Comparison of ENCODE assay signal across 24 cellular contexts in the genomic region with DNA sequence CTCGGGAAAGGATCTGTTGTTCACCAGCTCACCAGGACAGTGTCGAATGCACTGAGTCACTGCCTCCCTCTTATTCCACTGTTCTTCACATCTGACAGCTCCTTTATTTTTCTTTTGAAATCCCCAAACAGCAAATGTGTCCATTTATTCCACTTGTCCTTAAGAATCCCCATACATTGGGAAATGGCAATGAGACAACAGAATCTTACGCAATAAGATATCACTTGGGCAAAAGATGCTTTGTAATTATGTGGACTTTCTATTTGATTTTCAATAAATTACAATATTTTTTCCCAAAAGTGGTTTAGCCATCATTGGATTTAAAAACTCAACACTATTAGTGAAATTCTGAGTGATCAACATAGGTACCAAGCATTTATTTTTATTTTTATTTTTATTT. TPM values are rescaled to one million over a fixed set of nuclear protein-coding genes. Genes with fewer than 3 reads are reported as not detected.
DNase-seq lines count a peak whose midpoint lies in the region; ATAC-seq, FAIRE-seq and TF ChIP-seq lines count a peak whose summit lies in the region.
"Had no signal": no experiment of that assay in that cellular context is flagged by ENCODE, and none has a peak within 500 bp of the region (broad histone marks: within the 10 kb centered on the region; RNA-seq: fewer than 3 reads in every experiment).

No MANE protein-coding gene starts in this region.

- 61% methylated on average over 3 of the region's 3 CpGs for WGBS in mammary epithelial cell (ENCODE audit: low coverage, missing lambda C conversion rate)
- 0% methylated on average over 3 of the region's 3 CpGs for WGBS in K562 (ENCODE audit: insufficient coverage, low coverage, missing lambda C conversion rate)

- no peak overlapping the region for H3K27ac Mint-ChIP-seq in MCF 10A (ENCODE audit: low read depth, unreplicated experiment)
- H3K27ac Mint-ChIP-seq: CD14-positive monocyte; CD4-positive, alpha-beta T cell; CD8-positive, alpha-beta memory T cell; GM23338; HFFc6 had no signal

- intact Hi-C loops in MCF 10A (cut with micrococcal nuclease) (no loop called here), mammary epithelial cell (cut with micrococcal nuclease) (no loop called here), K562 (cut with micrococcal nuclease) (loop anchor here (10.0 kb wide), 1 partner anchor 184 kb away; no protein-coding TSS in a partner anchor)

- H3K9me3 ChIP-seq in mammary epithelial cell (replicated peaks; ENCODE audit: insufficient read depth, low read length) (peaks cover 2% of the 10 kb centered on the region), K562 (replicated peaks; ENCODE audit: control insufficient read depth, insufficient read depth, low read depth, low read length) (no peaks in the 10 kb centered on the region; the same call in 1 of the 2 replicates)
- H3K9me3 ChIP-seq: A549, BE2C had no signal

- no peak overlapping the region for H3K4me3 Mint-ChIP-seq in MCF 10A (ENCODE audit: unreplicated experiment)
- H3K4me3 Mint-ChIP-seq: CD14-positive monocyte; CD4-positive, alpha-beta T cell; CD8-positive, alpha-beta memory T cell; GM23338; HFFc6 had no signal

- H3K4me2 ChIP-seq in mammary epithelial cell (ENCODE audit: insufficient read depth, low read depth, low read length) (no peak overlapping the region), K562 (ENCODE audit: insufficient read depth, low read length) (no peak overlapping the region)
- H3K4me2 ChIP-seq: A549; BLaER1 treated with 17β-estradiol and CSF1 and Interleukin-3, amounts not matched to agents 10 nM and 100 nM; GM23338 had no signal

- TF ChIP-seq CTCF in MCF 10A (IDR thresholded peaks at IDR 0.05; ENCODE audit: unreplicated experiment) (no peak), mammary epithelial cell (conservative IDR thresholded peaks at IDR 0.05 in 1 of 2, IDR thresholded peaks at IDR 0.05 in 1 of 2; ENCODE audit: extremely low read depth in 1 of 2, insufficient read depth in 1 of 2, low read depth in 1 of 2, low read length in 2 of 2) (no peak), K562 (IDR thresholded peaks at IDR 0.05 in 2 of 3, conservative IDR thresholded peaks at IDR 0.05 in 1 of 3; ENCODE audit: insufficient read depth in 2 of 3, low read depth in 1 of 3, low read length in 3 of 3) (no peak)

- H3K79me2 ChIP-seq in mammary epithelial cell (ENCODE audit: insufficient read depth, low read length) (no peaks in the 10 kb centered on the region), K562 (ENCODE audit: control insufficient read depth, insufficient read depth, low read length) (no peaks in the 10 kb centered on the region)

- H3K4me3 ChIP-seq in mammary epithelial cell (replicated peaks in 1 of 3; ENCODE audit: insufficient read depth in 1 of 3, low read depth in 2 of 3, low read length in 3 of 3) (no peak overlapping the region), K562 (no peak overlapping the region)
- H3K4me3 ChIP-seq: A549; BLaER1 treated with 17β-estradiol and CSF1 and Interleukin-3, amounts not matched to agents 10 nM and 100 nM; GM12878; GM23338; HAP-1 had no signal

- no TSS peak for BruUV-seq in MCF 10A (replicated peaks; lab: Mats Ljungman, UMichigan)
- BruUV-seq in mammary epithelial cell (replicated peaks; lab: Mats Ljungman, UMichigan) = no TSS peak
- BruUV-seq in K562 (replicated peaks; lab: Mats Ljungman, UMichigan) = no TSS peak

- ATAC-seq in K562 (no peak), GM18870 (IDR thresholded peaks at IDR 0.05; ENCODE audit: unreplicated experiment) (no peak), HG03025 (IDR thresholded peaks at IDR 0.05; ENCODE audit: low FRiP score, unreplicated experiment) (no peak)
- ATAC-seq: A549, GM12878, GM23338 had no signal

- CTCF ChIA-PET in MCF 10A (lab: Yijun Ruan, JAX) = no interaction called here
- CTCF ChIA-PET in mammary epithelial cell (lab: Charles Lee; ENCODE audit: low non-redundant PET) = no interaction called here
- CTCF ChIA-PET in K562 (lab: Yijun Ruan, JAX; ENCODE audit: low intra/inter-chr PET ratio) = no interaction called here

- H4K20me1 ChIP-seq in mammary epithelial cell (ENCODE audit: insufficient read depth, low read length) (no peaks in the 10 kb centered on the region), K562 (replicated peaks; ENCODE audit: control insufficient read depth, insufficient read depth, low read length) (no peaks in the 10 kb centered on the region)
- H4K20me1 ChIP-seq: BLaER1 treated with 17β-estradiol and CSF1 and Interleukin-3, amounts not matched to agents 10 nM and 100 nM had no signal

- H3K4me1 ChIP-seq in mammary epithelial cell (ENCODE audit: insufficient read depth, low read length) (no peaks in the 10 kb centered on the region), K562 (replicated peaks in 1 of 2; ENCODE audit: control insufficient read depth in 2 of 2, insufficient read depth in 2 of 2, low read length in 2 of 2) (no peaks in the 10 kb centered on the region)
- H3K4me1 ChIP-seq: A549; BE2C; BLaER1 treated with 17β-estradiol and CSF1 and Interleukin-3, amounts not matched to agents 10 nM and 100 nM; HAP-1 had no signal

- H3K9ac ChIP-seq in mammary epithelial cell (ENCODE audit: insufficient read depth, low read length) (no peak overlapping the region), K562 (ENCODE audit: insufficient read depth in 1 of 2, low read depth in 2 of 2, low read length in 2 of 2) (no peak overlapping the region)
- H3K9ac ChIP-seq: BLaER1 treated with 17β-estradiol and CSF1 and Interleukin-3, amounts not matched to agents 10 nM and 100 nM had no signal

- no peak overlapping the region for H2AFZ ChIP-seq in mammary epithelial cell (ENCODE audit: low read depth, low read length)
- H2AFZ ChIP-seq in K562 (ENCODE audit: low read depth, low read length) = no peak overlapping the region
- H2AFZ ChIP-seq: GM23338 had no signal

- no peaks in the 10 kb centered on the region for H3K4me1 Mint-ChIP-seq in MCF 10A (ENCODE audit: insufficient read depth, unreplicated experiment)
- H3K4me1 Mint-ChIP-seq: CD14-positive monocyte; CD8-positive, alpha-beta memory T cell; GM23338 had no signal

- H3K9me3 Mint-ChIP-seq in MCF 10A (ENCODE audit: unreplicated experiment) = peaks cover 4% of the 10 kb centered on the region

- no peak overlapping the region for H3K27ac ChIP-seq in mammary epithelial cell (ENCODE audit: insufficient read depth, low read depth, low read length)
- no peak overlapping the region for H3K27ac ChIP-seq in K562 (ENCODE audit: extremely low read depth, low read depth, low read length)
- H3K27ac ChIP-seq: A549; BLaER1 treated with 17β-estradiol and CSF1 and Interleukin-3, amounts not matched to agents 10 nM and 100 nM had no signal

- DNase-seq in MCF 10A (ENCODE audit: unreplicated experiment) (peak; percentile 5), mammary epithelial cell (no peak), K562 (ENCODE audit: extremely low read depth in 1 of 4, low spot score in 3 of 4) (no peak)
- DNase-seq: 8988T; ACHN; AML-193; BE2C; CD4-positive, alpha-beta T cell; CD8-positive, alpha-beta memory T cell; DMS 273 treated with DMSO at 0.1 percent for 48 hours; DMS79; EL; GDM1; HFFc6 had no signal

- in situ Hi-C loops in mammary epithelial cell (cut with MboI; ENCODE audit: low sequenced_read_pairs in 2 of 2) = no loop called here
- in situ Hi-C loops in K562 (cut with MboI) = no loop called here

- H3K36me3 ChIP-seq in mammary epithelial cell (ENCODE audit: insufficient read depth, low read length) (no peaks in the 10 kb centered on the region), K562 (ENCODE audit: control insufficient read depth, insufficient read depth, low read length) (no peaks in the 10 kb centered on the region)
- H3K36me3 ChIP-seq: BE2C; BLaER1 treated with 17β-estradiol and CSF1 and Interleukin-3, amounts not matched to agents 10 nM and 100 nM; HAP-1 had no signal

- no peaks in the 10 kb centered on the region for H3K27me3 ChIP-seq in mammary epithelial cell (ENCODE audit: insufficient read depth, low read length)
- H3K27me3 ChIP-seq in K562 (ENCODE audit: control insufficient read depth in 2 of 2, insufficient read depth in 2 of 2, low read length in 2 of 2) = no peaks in the 10 kb centered on the region
- H3K27me3 ChIP-seq: BE2C; BLaER1 treated with 17β-estradiol and CSF1 and Interleukin-3, amounts not matched to agents 10 nM and 100 nM had no signal

- dilution Hi-C loops in mammary epithelial cell (cut with HindIII; ENCODE audit: low sequenced_read_pairs) = no loop called here

- no peaks in the 10 kb centered on the region for H3K9me1 ChIP-seq in K562 (ENCODE audit: control insufficient read depth, insufficient read depth, low read length)

- H3K27me3 Mint-ChIP-seq in MCF 10A (ENCODE audit: insufficient read depth, unreplicated experiment) = no peaks in the 10 kb centered on the region
- H3K27me3 Mint-ChIP-seq: CD4-positive, alpha-beta T cell; CD8-positive, alpha-beta memory T cell had no signal

- no peak for TF ChIP-seq RAD21 in K562 (CRISPR knock-in tag; conservative IDR thresholded peaks at IDR 0.05 in 1 of 2, IDR thresholded peaks at IDR 0.05 in 1 of 2)

- TF ChIP-seq POLR2A in K562 (conservative IDR thresholded peaks at IDR 0.05) = no peak

- POLR2A ChIA-PET in MCF 10A (lab: Yijun Ruan, JAX) (no interaction called here), K562 (lab: Yijun Ruan, JAX) (no interaction called here)

- no peak for TF ChIP-seq EP300 in K562 (IDR thresholded peaks at IDR 0.05; ENCODE audit: low read length)

- H3K36me3 Mint-ChIP-seq in MCF 10A (ENCODE audit: insufficient read depth, unreplicated experiment) = peaks cover 6% of the 10 kb centered on the region
- H3K36me3 Mint-ChIP-seq: CD14-positive monocyte; CD8-positive, alpha-beta memory T cell had no signal

- no peak for FAIRE-seq in K562 (lab: Jason Lieb, UNC)
- FAIRE-seq: A549, D721Med, GM12878, H54 had no signal

RNA-seq across cellular contexts. Expression of a gene that starts 3.7 kb away (rescaled TPM):
- total RNA-seq in MCF 10A (2022) (not detected in 2 replicates), mammary epithelial cell (not detected), K562 (2014; rRNA removed) (not detected in 2 replicates), K562 (2014; rRNA removed; fragmentation: Illumina TruSeq; extraction: Trizol) (not detected in 2 replicates), K562 (2015; rRNA removed; fragmentation: Illumina TruSeq; extraction: Trizol) (not detected in 2 replicates), K562 (2021) (not detected in 2 replicates)
- polyA plus RNA-seq in mammary epithelial cell (not detected), K562 (2011; rRNA removed) (not detected in 2 replicates), K562 (2014; fragmentation: Illumina TruSeq; extraction: Trizol) (not detected in 2 replicates), K562 (2014; fragmentation: Nextera tagmentation; extraction: Ambion mirVana) (not detected), K562 (2014; rRNA removed) (not detected in 2 replicates)
- polyA minus RNA-seq in mammary epithelial cell = not detected
- not detected in 2 replicates for total RNA-seq in K562 (2011; cell fraction: chromatin; rRNA removed; ENCODE audit: low replicate concordance)
- not detected in 2 replicates for total RNA-seq in K562 (2011; cell fraction: nucleolus; rRNA removed)
- total RNA-seq in K562 (2011; cell fraction: nucleoplasm; rRNA removed) = not detected in 2 replicates
- polyA plus RNA-seq in K562 (2011; cell fraction: cytosol; rRNA removed) = not detected in 2 replicates
- polyA plus RNA-seq in K562 (2011; cell fraction: nucleus; rRNA removed) = not detected in 2 replicates
- not detected in 2 replicates for polyA plus RNA-seq in K562 (2012)
- not detected in 2 replicates for polyA minus RNA-seq in K562 (2011; rRNA and poly(A)+ RNA removed)
- not detected in 2 replicates for polyA minus RNA-seq in K562 (2011; cell fraction: cytosol; rRNA and poly(A)+ RNA removed)
- polyA minus RNA-seq in K562 (2011; cell fraction: nucleus; rRNA and poly(A)+ RNA removed) = not detected in 2 replicates
- total RNA-seq: CD4-positive, alpha-beta T cell; CD8-positive, alpha-beta memory T cell; GM12878; GM23338; HFFc6 had no signal
- polyA plus RNA-seq: A549; CD14-positive monocyte; CD8-positive, alpha-beta memory T cell; GM12878; GM23338 had no signal

RNA-seq across cellular contexts. Expression of a gene that starts 4.0 kb away (rescaled TPM):
- total RNA-seq in MCF 10A (2022) (not detected in 2 replicates), mammary epithelial cell (not detected), K562 (2014; rRNA removed) (not detected in 2 replicates), K562 (2014; rRNA removed; fragmentation: Illumina TruSeq; extraction: Trizol) (not detected in 2 replicates), K562 (2015; rRNA removed; fragmentation: Illumina TruSeq; extraction: Trizol) (not detected in 2 replicates), K562 (2021) (not detected in 2 replicates)
- polyA plus RNA-seq in mammary epithelial cell (not detected), K562 (2011; rRNA removed) (not detected in 2 replicates), K562 (2014; fragmentation: Illumina TruSeq; extraction: Trizol) (not detected in 2 replicates), K562 (2014; fragmentation: Nextera tagmentation; extraction: Ambion mirVana) (not detected), K562 (2014; rRNA removed) (not detected in 2 replicates)
- not detected for polyA minus RNA-seq in mammary epithelial cell
- not detected in 2 replicates for total RNA-seq in K562 (2011; cell fraction: chromatin; rRNA removed; ENCODE audit: low replicate concordance)
- total RNA-seq in K562 (2011; cell fraction: nucleolus; rRNA removed) = not detected in 2 replicates
- total RNA-seq in K562 (2011; cell fraction: nucleoplasm; rRNA removed) = not detected in 2 replicates
- polyA plus RNA-seq in K562 (2011; cell fraction: cytosol; rRNA removed) = not detected in 2 replicates
- polyA plus RNA-seq in K562 (2011; cell fraction: nucleus; rRNA removed) = not detected in 2 replicates
- polyA plus RNA-seq in K562 (2012) = not detected in 2 replicates
- not detected in 2 replicates for polyA minus RNA-seq in K562 (2011; rRNA and poly(A)+ RNA removed)
- not detected in 2 replicates for polyA minus RNA-seq in K562 (2011; cell fraction: cytosol; rRNA and poly(A)+ RNA removed)
- polyA minus RNA-seq in K562 (2011; cell fraction: nucleus; rRNA and poly(A)+ RNA removed) = not detected in 2 replicates
- total RNA-seq: CD4-positive, alpha-beta T cell; CD8-positive, alpha-beta memory T cell; GM12878; GM23338; HFFc6 had no signal
- polyA plus RNA-seq: A549; CD14-positive monocyte; CD8-positive, alpha-beta memory T cell; GM12878; GM23338 had no signal

RNA-seq across cellular contexts. Expression of a gene that starts 18.3 kb away (rescaled TPM):
- not detected in 2 replicates for total RNA-seq in MCF 10A (2022)
- not detected for total RNA-seq in mammary epithelial cell
- polyA plus RNA-seq in mammary epithelial cell = not detected
- polyA minus RNA-seq in mammary epithelial cell = not detected
- not detected in 2 replicates for total RNA-seq in K562 (2011; cell fraction: chromatin; rRNA removed; ENCODE audit: low replicate concordance)
- total RNA-seq in K562 (2011; cell fraction: nucleolus; rRNA removed) = not detected in 2 replicates
- total RNA-seq in K562 (2011; cell fraction: nucleoplasm; rRNA removed) = not detected in 2 replicates
- not detected in 2 replicates for total RNA-seq in K562 (2014; rRNA removed)
- not detected in 2 replicates for total RNA-seq in K562 (2014; rRNA removed; fragmentation: Illumina TruSeq; extraction: Trizol)
- not detected in 2 replicates for total RNA-seq in K562 (2015; rRNA removed; fragmentation: Illumina TruSeq; extraction: Trizol)
- not detected in 2 replicates for total RNA-seq in K562 (2021)
- polyA plus RNA-seq in K562 (2011; rRNA removed) = not detected in 2 replicates
- polyA plus RNA-seq in K562 (2011; cell fraction: cytosol; rRNA removed) = not detected in 2 replicates
- polyA plus RNA-seq in K562 (2011; cell fraction: nucleus; rRNA removed) = not detected in 2 replicates
- not detected in 2 replicates for polyA plus RNA-seq in K562 (2012)
- not detected in 2 replicates for polyA plus RNA-seq in K562 (2014; fragmentation: Illumina TruSeq; extraction: Trizol)
- polyA plus RNA-seq in K562 (2014; fragmentation: Nextera tagmentation; extraction: Ambion mirVana) = not detected
- not detected in 2 replicates for polyA plus RNA-seq in K562 (2014; rRNA removed)
- not detected in 2 replicates for polyA minus RNA-seq in K562 (2011; rRNA and poly(A)+ RNA removed)
- not detected in 2 replicates for polyA minus RNA-seq in K562 (2011; cell fraction: cytosol; rRNA and poly(A)+ RNA removed)
- polyA minus RNA-seq in K562 (2011; cell fraction: nucleus; rRNA and poly(A)+ RNA removed) = not detected in 2 replicates
- total RNA-seq: CD4-positive, alpha-beta T cell; CD8-positive, alpha-beta memory T cell; GM12878; GM23338; HFFc6 had no signal
- polyA plus RNA-seq: A549; CD14-positive monocyte; CD8-positive, alpha-beta memory T cell; GM12878; GM23338 had no signal

RNA-seq across cellular contexts. Expression of a gene that starts 22.5 kb away (rescaled TPM):
- not detected in 2 replicates for total RNA-seq in MCF 10A (2022)
- not detected for total RNA-seq in mammary epithelial cell
- polyA plus RNA-seq in mammary epithelial cell = not detected
- polyA minus RNA-seq in mammary epithelial cell = not detected
- not detected in 2 replicates for total RNA-seq in K562 (2011; cell fraction: chromatin; rRNA removed; ENCODE audit: low replicate concordance)
- total RNA-seq in K562 (2011; cell fraction: nucleolus; rRNA removed) = not detected in 2 replicates
- total RNA-seq in K562 (2011; cell fraction: nucleoplasm; rRNA removed) = not detected in 2 replicates
- not detected in 2 replicates for total RNA-seq in K562 (2014; rRNA removed)
- total RNA-seq in K562 (2014; rRNA removed; fragmentation: Illumina TruSeq; extraction: Trizol) = not detected in 2 replicates
- not detected in 2 replicates for total RNA-seq in K562 (2015; rRNA removed; fragmentation: Illumina TruSeq; extraction: Trizol)
- total RNA-seq in K562 (2021) = not detected in 2 replicates
- polyA plus RNA-seq in K562 (2011; rRNA removed) = not detected in 2 replicates
- not detected in 2 replicates for polyA plus RNA-seq in K562 (2011; cell fraction: cytosol; rRNA removed)
- polyA plus RNA-seq in K562 (2011; cell fraction: nucleus; rRNA removed) = not detected in 2 replicates
- polyA plus RNA-seq in K562 (2012) = not detected in 2 replicates
- polyA plus RNA-seq in K562 (2014; fragmentation: Illumina TruSeq; extraction: Trizol) = not detected in 2 replicates
- polyA plus RNA-seq in K562 (2014; fragmentation: Nextera tagmentation; extraction: Ambion mirVana) = not detected
- not detected in 2 replicates for polyA plus RNA-seq in K562 (2014; rRNA removed)
- not detected in 2 replicates for polyA minus RNA-seq in K562 (2011; rRNA and poly(A)+ RNA removed)
- polyA minus RNA-seq in K562 (2011; cell fraction: cytosol; rRNA and poly(A)+ RNA removed) = not detected in 2 replicates
- polyA minus RNA-seq in K562 (2011; cell fraction: nucleus; rRNA and poly(A)+ RNA removed) = not detected in 2 replicates
- total RNA-seq: CD4-positive, alpha-beta T cell; CD8-positive, alpha-beta memory T cell; GM12878; GM23338; HFFc6 had no signal
- polyA plus RNA-seq: A549; CD14-positive monocyte; CD8-positive, alpha-beta memory T cell; GM12878; GM23338 had no signal

RNA-seq across cellular contexts. Expression of a gene that starts 25.0 kb away (rescaled TPM):
- total RNA-seq in MCF 10A (2022) (not detected in 2 replicates), mammary epithelial cell (not detected), K562 (2014; rRNA removed) (not detected in 2 replicates), K562 (2014; rRNA removed; fragmentation: Illumina TruSeq; extraction: Trizol) (not detected in 2 replicates), K562 (2015; rRNA removed; fragmentation: Illumina TruSeq; extraction: Trizol) (not detected in 2 replicates), K562 (2021) (not detected in 2 replicates)
- polyA plus RNA-seq in mammary epithelial cell (not detected), K562 (2011; rRNA removed) (not detected in 2 replicates), K562 (2014; fragmentation: Illumina TruSeq; extraction: Trizol) (not detected in 2 replicates), K562 (2014; fragmentation: Nextera tagmentation; extraction: Ambion mirVana) (not detected), K562 (2014; rRNA removed) (not detected in 2 replicates)
- polyA minus RNA-seq in mammary epithelial cell = not detected
- not detected in 2 replicates for total RNA-seq in K562 (2011; cell fraction: chromatin; rRNA removed; ENCODE audit: low replicate concordance)
- not detected in 2 replicates for total RNA-seq in K562 (2011; cell fraction: nucleolus; rRNA removed)
- not detected in 2 replicates for total RNA-seq in K562 (2011; cell fraction: nucleoplasm; rRNA removed)
- not detected in 2 replicates for polyA plus RNA-seq in K562 (2011; cell fraction: cytosol; rRNA removed)
- not detected in 2 replicates for polyA plus RNA-seq in K562 (2011; cell fraction: nucleus; rRNA removed)
- not detected in 2 replicates for polyA plus RNA-seq in K562 (2012)
- not detected in 2 replicates for polyA minus RNA-seq in K562 (2011; rRNA and poly(A)+ RNA removed)
- not detected in 2 replicates for polyA minus RNA-seq in K562 (2011; cell fraction: cytosol; rRNA and poly(A)+ RNA removed)
- not detected in 2 replicates for polyA minus RNA-seq in K562 (2011; cell fraction: nucleus; rRNA and poly(A)+ RNA removed)
- total RNA-seq: CD4-positive, alpha-beta T cell; CD8-positive, alpha-beta memory T cell; GM12878; GM23338; HFFc6 had no signal
- polyA plus RNA-seq: A549; CD14-positive monocyte; CD8-positive, alpha-beta memory T cell; GM23338 had no signal
